ENCODE assay signal across 1 cellular context in genomic region chr7:142057101-142057500, GRCh38.
TF ChIP-seq lines count a peak whose summit lies in the region.

No MANE protein-coding gene starts in this region.

TF ChIP-seq in IMR-90, 13 proteins besides CTCF, POLR2A, EP300 and RAD21:
- TF ChIP-seq MXI1 (IDR thresholded peaks at IDR 0.05; ENCODE audit: borderline replicate concordance, low read depth, low read length) = no peak
- TF ChIP-seq BHLHE40 (IDR thresholded peaks at IDR 0.05; ENCODE audit: low read depth, low read length) = no peak
- TF ChIP-seq USF2 (IDR thresholded peaks at IDR 0.05; ENCODE audit: low read depth, low read length) = no peak
